8 cellular contexts compared by ENCODE assay signal in genomic region chr15:44727462-44728231, GRCh38. TPM values are rescaled to one million over a fixed set of nuclear protein-coding genes. Genes with fewer than 3 reads are reported as not detected.
DNase-seq lines count a peak whose midpoint lies in the region; ATAC-seq and FAIRE-seq lines count a peak whose summit lies in the region.

No MANE protein-coding gene starts in this region.

- H3K27ac Mint-ChIP-seq in activated CD8-positive, alpha-beta T cell treated with anti-CD3 and anti-CD28 coated beads, Interleukin-2, amount 10 ng/mL, durations not matched to agents 7 days and 5 days = peak overlapping the region; percentile 100

- POLR2A ChIA-PET in activated CD8-positive, alpha-beta T cell treated with anti-CD3 and anti-CD28 coated beads, Interleukin-2, amount 10 ng/mL, durations not matched to agents 7 days and 5 days (lab: Charles Lee) = interaction anchor here (0.6 to 21.4 kb wide), 11 partner anchors 9 to 191 kb away, joined by 3 to 2005 read pairs (median 8); partner anchors contain the start of genes B2M, EIF3J, PATL2 and SPG11

- H3K4me1 Mint-ChIP-seq in activated CD8-positive, alpha-beta T cell treated with anti-CD3 and anti-CD28 coated beads, Interleukin-2, amount 10 ng/mL, durations not matched to agents 7 days and 5 days (ENCODE audit: low read depth) = peaks cover 71% of the 10 kb centered on the region

- DNase-seq in DMS53 (lab: John Stamatoyannopoulos, UW) (peak; percentile 49), DMS53 treated with DMSO at 0.1 percent for 48 hours (lab: John Stamatoyannopoulos, UW; ENCODE audit: unreplicated experiment) (no peak), posterior vena cava (ENCODE audit: low spot score) (no peak)
- DNase-seq in activated CD8-positive, alpha-beta T cell treated with anti-CD3 and anti-CD28 coated beads, Interleukin-2, amount 10 ng/mL, durations not matched to agents 7 days and 5 days = no peak

- no peaks in the 10 kb centered on the region for H3K9me3 Mint-ChIP-seq in activated CD8-positive, alpha-beta T cell treated with anti-CD3 and anti-CD28 coated beads, Interleukin-2, amount 10 ng/mL, durations not matched to agents 7 days and 5 days (ENCODE audit: insufficient read depth)

- intact Hi-C loops in posterior vena cava (cut with DNase I) = no loop called here

- H3K9ac ChIP-seq in stomach smooth muscle (ENCODE audit: low read length in 2 of 2) = peak overlapping the region in 1 of 2 donors; percentile 35

- CTCF ChIA-PET in activated CD8-positive, alpha-beta T cell treated with anti-CD3 and anti-CD28 coated beads, Interleukin-2, amount 10 ng/mL, durations not matched to agents 7 days and 5 days (lab: Charles Lee) = interaction anchor here (1.2 to 8.2 kb wide), 7 partner anchors 9 to 64 kb away, joined by 4 to 189 read pairs (median 6); partner anchors contain the start of genes B2M, PATL2, SPG11 and TRIM69

- H3K4me3 Mint-ChIP-seq in activated CD8-positive, alpha-beta T cell treated with anti-CD3 and anti-CD28 coated beads, Interleukin-2, amount 10 ng/mL, durations not matched to agents 7 days and 5 days = peak overlapping the region; percentile 99

- H3K27me3 Mint-ChIP-seq in activated CD8-positive, alpha-beta T cell treated with anti-CD3 and anti-CD28 coated beads, Interleukin-2, amount 10 ng/mL, durations not matched to agents 7 days and 5 days (ENCODE audit: low read depth) = no peaks in the 10 kb centered on the region

- peaks cover 12% of the 10 kb centered on the region for H3K4me1 ChIP-seq in stomach smooth muscle (ENCODE audit: control insufficient read depth, insufficient read depth, low read length)

- H3K36me3 ChIP-seq in stomach smooth muscle (ENCODE audit: control insufficient read depth in 2 of 2, insufficient read depth in 2 of 2, low read length in 2 of 2) = peaks cover 7 to 9% of the 10 kb centered on the region in 2 donors

- H3K36me3 Mint-ChIP-seq in activated CD8-positive, alpha-beta T cell treated with anti-CD3 and anti-CD28 coated beads, Interleukin-2, amount 10 ng/mL, durations not matched to agents 7 days and 5 days (ENCODE audit: low read depth) = peaks cover 39% of the 10 kb centered on the region

- ATAC-seq in activated CD8-positive, alpha-beta T cell treated with anti-CD3 and anti-CD28 coated beads, Interleukin-2, amount 10 ng/mL, durations not matched to agents 7 days and 5 days = no peak
- ATAC-seq in GM19023 (IDR thresholded peaks at IDR 0.05; ENCODE audit: unreplicated experiment) = no peak
- ATAC-seq in HG02840 (IDR thresholded peaks at IDR 0.05; ENCODE audit: low FRiP score, unreplicated experiment) = no peak

- FAIRE-seq in islet of Langerhans (lab: Jason Lieb, UNC) = peak; percentile 24

- peak overlapping the region; percentile 98 for H3K27ac ChIP-seq in stomach smooth muscle (ENCODE audit: low read length)

- H3K27me3 ChIP-seq in stomach smooth muscle (ENCODE audit: control insufficient read depth in 1 of 2, insufficient read depth in 2 of 2, low read length in 2 of 2) = no peaks in the 10 kb centered on the region

- no peak overlapping the region for H3K4me3 ChIP-seq in stomach smooth muscle (ENCODE audit: low read length in 2 of 2)

- H3K9me3 ChIP-seq in stomach smooth muscle (ENCODE audit: control insufficient read depth in 2 of 2, low read length in 2 of 2) = no peaks in the 10 kb centered on the region

RNA-seq across cellular contexts. Expression of gene TRIM69, which starts 8.7 kb away (rescaled TPM):
- total RNA-seq in activated CD8-positive, alpha-beta T cell treated with anti-CD3 and anti-CD28 coated beads, Interleukin-2, amount 10 ng/mL, durations not matched to agents 7 days and 5 days = 10 to 100 TPM; 53.0 to 59.5 TPM
- 10 to 100 TPM; 20.0 to 28.7 TPM for total RNA-seq in posterior vena cava

RNA-seq across cellular contexts. Expression of gene B2M, which starts 16.3 kb away (rescaled TPM):
- 1,000 to 10,000 TPM; 6,300 to 6,473 TPM for total RNA-seq in activated CD8-positive, alpha-beta T cell treated with anti-CD3 and anti-CD28 coated beads, Interleukin-2, amount 10 ng/mL, durations not matched to agents 7 days and 5 days
- total RNA-seq in posterior vena cava = 1,000 to 10,000 TPM; 1,809 to 2,111 TPM

RNA-seq across cellular contexts. Expression of gene PATL2, which starts 16.5 kb away (rescaled TPM):
- total RNA-seq in activated CD8-positive, alpha-beta T cell treated with anti-CD3 and anti-CD28 coated beads, Interleukin-2, amount 10 ng/mL, durations not matched to agents 7 days and 5 days = 10 to 100 TPM; 27.4 to 29.6 TPM
- 1 to 10 TPM; 1.0 to 2.2 TPM for total RNA-seq in posterior vena cava

Comparison
In these comparisons a context has a peak if more than half of its experiments do, and no peak if none do; other contexts are left out.
1. RNA of gene PATL2, which starts 16.5 kb away (total RNA-seq): 27.4 to 29.6 TPM in activated CD8-positive, alpha-beta T cell treated with anti-CD3 and anti-CD28 coated beads, Interleukin-2, amount 10 ng/mL, durations not matched to agents 7 days and 5 days; 1.0 to 2.2 TPM in posterior vena cava; every median in the first group is over 4 times any median in the second.